In genomic region chr11:80958414-80958813, GRCh38 we compare ENCODE assay signal across 11 cellular contexts.
DNase-seq lines count a peak whose midpoint lies in the region; ATAC-seq and TF ChIP-seq lines count a peak whose summit lies in the region.
"Had no signal": no experiment of that assay in that cellular context is flagged by ENCODE, and none has a peak within 500 bp of the region (broad histone marks: within the 10 kb centered on the region; RNA-seq: fewer than 3 reads in every experiment).

No MANE protein-coding gene starts in this region.

- intact Hi-C loops in mucosa of descending colon (cut with DNase I, micrococcal nuclease) = no loop called here

- peak; percentile 32 for ATAC-seq in mucosa of descending colon
- ATAC-seq in HG02610 (IDR thresholded peaks at IDR 0.05; ENCODE audit: unreplicated experiment) = no peak
- ATAC-seq: stimulated activated naive CD8-positive, alpha-beta T cell treated with anti-CD3 and anti-CD28 coated beads, Interleukin-15, amount 100 ng/mL, for 72 hours had no signal

- H3K36me3 ChIP-seq in mucosa of descending colon (ENCODE audit: low read depth) = no peaks in the 10 kb centered on the region

- H3K4me1 ChIP-seq in mucosa of descending colon (ENCODE audit: low read depth) = no peaks in the 10 kb centered on the region

- no peaks in the 10 kb centered on the region for H3K9me3 ChIP-seq in mucosa of descending colon

- TF ChIP-seq CTCF in mucosa of descending colon (IDR thresholded peaks at IDR 0.05) = no peak
- TF ChIP-seq CTCF in GM10266 (IDR thresholded peaks at IDR 0.05; ENCODE audit: control insufficient read depth, insufficient read depth, low read depth, missing control alignments) = no peak

- peak overlapping the region; percentile 79 for H3K27ac ChIP-seq in epithelial cell of prostate

- DNase-seq in AG20443 (ENCODE audit: low spot score) (peak; percentile 72), NCI-H460 (ENCODE audit: extremely low read depth, low read depth) (peak; percentile 38), epithelial cell of prostate (ENCODE audit: low read depth, low spot score) (peak; percentile 73), mucosa of descending colon (no peak), GM10266 (ENCODE audit: extremely low spot score) (no peak), dedifferentiated amniotic fluid mesenchymal stem cell (ENCODE audit: extremely low spot score) (no peak), NCI-H2029 (lab: John Stamatoyannopoulos, UW) (no peak)
- DNase-seq: CD4-positive, alpha-beta memory T cell; NK-92 treated with Interleukin-12 subunit alpha and Interleukin-12 subunit beta, amount 100 ng/mL, for 24 hours; stimulated activated naive CD8-positive, alpha-beta T cell treated with anti-CD3 and anti-CD28 coated beads, Interleukin-15, amount 100 ng/mL, for 72 hours had no signal

- no peak overlapping the region for H3K4me3 ChIP-seq in mucosa of descending colon

Comparison
In these comparisons a context has a peak if more than half of its experiments do, and no peak if none do; other contexts are left out.
1. DNase-seq: peak in AG20443 (single experiment), NCI-H460 (single experiment) and epithelial cell of prostate (single experiment); none in mucosa of descending colon (0 of 3), GM10266 (single experiment), dedifferentiated amniotic fluid mesenchymal stem cell (single experiment) and NCI-H2029 (single experiment).